ENCODE assay signal across 8 cellular contexts in the genomic region with DNA sequence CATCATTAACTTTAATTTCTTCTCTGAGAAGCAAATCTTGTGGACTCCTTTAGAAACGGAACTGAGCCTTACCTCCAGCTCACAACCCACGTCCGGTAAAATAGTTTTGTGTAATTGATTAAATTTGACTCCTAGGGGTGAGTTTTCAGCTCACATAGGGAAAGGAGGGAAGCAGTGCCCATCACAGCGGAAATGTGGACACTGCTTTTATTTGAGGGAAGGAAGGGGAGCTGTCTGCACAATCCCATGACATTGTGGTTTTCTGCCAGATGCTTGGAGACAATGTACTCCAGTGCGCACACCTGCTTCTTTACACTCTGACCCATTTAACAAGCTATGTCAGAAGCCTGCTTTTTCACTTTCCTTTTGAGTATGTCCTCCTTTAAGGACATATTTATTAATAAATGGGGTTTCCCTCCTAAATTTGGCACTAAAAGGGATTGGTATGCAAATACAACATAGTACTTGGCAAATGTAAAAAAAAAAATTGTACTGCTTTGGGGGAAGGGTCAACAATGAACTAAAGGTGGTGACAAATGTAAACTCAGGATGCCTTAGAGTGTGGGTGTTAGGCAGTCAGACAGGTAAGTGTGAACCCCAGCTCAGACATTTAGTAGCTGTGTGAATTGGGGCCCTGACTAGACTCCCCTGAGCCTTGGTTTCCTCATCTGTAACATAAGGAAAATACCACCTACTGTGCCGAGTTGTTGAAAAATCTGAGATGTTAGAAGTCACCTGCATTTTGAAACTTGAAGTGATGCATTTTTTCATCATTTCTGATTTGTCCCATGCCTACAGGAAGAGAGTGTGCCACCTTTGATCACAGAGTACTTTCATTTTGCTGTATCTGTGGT.
DNase-seq lines count a peak whose midpoint lies in the region; ATAC-seq, FAIRE-seq and TF ChIP-seq lines count a peak whose summit lies in the region.

No MANE protein-coding gene starts in this region.

- peak overlapping the region; percentile 91 to 99 (median 97) for H3K27ac Mint-ChIP-seq in CD14-positive monocyte
- peak overlapping the region; percentile 96 for H3K27ac Mint-ChIP-seq in activated B cell treated with CpG ODN at 0.5 μM for 24 hours
- peak overlapping the region; percentile 82 to 94 (median 92) for H3K27ac Mint-ChIP-seq in naive thymus-derived CD8-positive, alpha-beta T cell

- H3K4me1 Mint-ChIP-seq in CD14-positive monocyte: peaks cover 49% of the 10 kb centered on the region
- H3K4me1 Mint-ChIP-seq in activated B cell treated with CpG ODN at 0.5 μM for 24 hours: peaks cover 65% of the 10 kb centered on the region
- peaks cover 25 to 55% (median 36%) of the 10 kb centered on the region in 4 donors for H3K4me1 Mint-ChIP-seq in naive thymus-derived CD8-positive, alpha-beta T cell

- H3K27me3 Mint-ChIP-seq in CD14-positive monocyte (ENCODE audit: low read depth in 3 of 3) (peaks cover 0 to 2% (median 0%) of the 10 kb centered on the region in 3 donors), activated B cell treated with CpG ODN at 0.5 μM for 24 hours (no peaks in the 10 kb centered on the region)
- no peaks in the 10 kb centered on the region for H3K27me3 Mint-ChIP-seq in naive thymus-derived CD8-positive, alpha-beta T cell

- no CpG with 5 or more reads among the region's 6 CpGs for WGBS in mesendoderm (ENCODE audit: extremely low coverage, insufficient coverage, low lambda C conversion rate)

- H2BK5ac ChIP-seq in mesendoderm (ENCODE audit: low read length): no peak overlapping the region

- TF ChIP-seq CTCF in CD14-positive monocyte (IDR thresholded peaks at IDR 0.05) (no peak), activated B cell treated with CpG ODN at 0.5 μM for 24 hours (IDR thresholded peaks at IDR 0.05) (no peak), D721Med (IDR thresholded peaks at IDR 0.05; ENCODE audit: insufficient read depth, missing control alignments) (no peak)

- no peaks in the 10 kb centered on the region for H3K4me1 ChIP-seq in mesendoderm (ENCODE audit: control insufficient read depth, low read depth, low read length)

- no peak overlapping the region for H3K4ac ChIP-seq in mesendoderm (ENCODE audit: low read depth, low read length)

- ATAC-seq in GM18907 (IDR thresholded peaks at IDR 0.05; ENCODE audit: unreplicated experiment): peak; percentile 68
- ATAC-seq in HG03060 (IDR thresholded peaks at IDR 0.05; ENCODE audit: low read depth, unreplicated experiment): peak; percentile 55
- peak; percentile 64 for ATAC-seq in activated B cell treated with CpG ODN at 0.5 μM for 24 hours (ENCODE audit: low read depth)
- ATAC-seq in naive thymus-derived CD8-positive, alpha-beta T cell: peak; percentile 65 to 74

- DNase-seq in CD14-positive monocyte (ENCODE audit: low spot score) (no peak), activated B cell treated with CpG ODN at 0.5 μM for 24 hours (peak; percentile 48), mesendoderm (no peak), H4 (ENCODE audit: low spot score) (no peak), D721Med (ENCODE audit: insufficient read length, low spot score) (no peak)
- peak in 5 of 10 donors; percentile 3 to 53 (median 44) for DNase-seq in naive thymus-derived CD8-positive, alpha-beta T cell

- no peaks in the 10 kb centered on the region for H3K27me3 ChIP-seq in mesendoderm (ENCODE audit: insufficient read depth, low read length, poor library complexity)

- H3K4me2 ChIP-seq in mesendoderm (ENCODE audit: low read length): no peak overlapping the region

- intact Hi-C loops in CD14-positive monocyte (cut with micrococcal nuclease) (loop anchor here (2.0 to 5.0 kb wide), 2 partner anchors 64 to 88 kb away; a partner anchor contains a TSS), activated B cell treated with CpG ODN at 0.5 μM for 24 hours (cut with micrococcal nuclease) (loop anchor here (1.0 to 10.0 kb wide), 6 partner anchors 27 to 780 kb away; no protein-coding TSS in a partner anchor)

- no peak overlapping the region for H2BK15ac ChIP-seq in mesendoderm (replicated peaks; ENCODE audit: low read depth)

- no peak overlapping the region for H3K27ac ChIP-seq in mesendoderm (ENCODE audit: low read depth, low read length)

- no peaks in the 10 kb centered on the region for H3K36me3 ChIP-seq in mesendoderm (ENCODE audit: control insufficient read depth, insufficient read depth, low read length)

- H2BK120ac ChIP-seq in mesendoderm (ENCODE audit: low read depth, low read length): no peak overlapping the region

- H3K4me3 Mint-ChIP-seq in CD14-positive monocyte (peak overlapping the region in 1 of 2 donors; percentile 21), activated B cell treated with CpG ODN at 0.5 μM for 24 hours (peak overlapping the region; percentile 59)
- H3K4me3 Mint-ChIP-seq in naive thymus-derived CD8-positive, alpha-beta T cell: peak overlapping the region; percentile 20 to 76 (median 56)

- H3K9ac ChIP-seq in mesendoderm (ENCODE audit: low read length): no peak overlapping the region

- no peak overlapping the region for H3K4me3 ChIP-seq in mesendoderm (ENCODE audit: low read length)

- CTCF ChIA-PET in activated B cell treated with CpG ODN at 0.5 μM for 24 hours (lab: Charles Lee): interaction anchor here (0.7 to 1.4 kb wide), 4 partner anchors 60 to 141 kb away, joined by 3 read pairs; a partner anchor contains a TSS

- no peaks in the 10 kb centered on the region for H3K79me1 ChIP-seq in mesendoderm (ENCODE audit: low read length)

- no peak overlapping the region for H3K18ac ChIP-seq in mesendoderm (ENCODE audit: low read length)

- no peaks in the 10 kb centered on the region for H3K79me2 ChIP-seq in mesendoderm (ENCODE audit: control insufficient read depth, insufficient read depth, low read length)

- H2AK5ac ChIP-seq in mesendoderm (ENCODE audit: low read length): no peak overlapping the region

- H3K23ac ChIP-seq in mesendoderm (ENCODE audit: low read length): no peak overlapping the region

- H3K56ac ChIP-seq in mesendoderm (ENCODE audit: low read length): no peak overlapping the region

- no peak overlapping the region for H4K5ac ChIP-seq in mesendoderm (ENCODE audit: low read length)

- POLR2A ChIA-PET in activated B cell treated with CpG ODN at 0.5 μM for 24 hours (lab: Charles Lee): interaction anchor here (0.6 to 6.3 kb wide), 18 partner anchors 10 to 257 kb away, joined by 3 to 156 read pairs (median 5); a partner anchor contains a TSS
- POLR2A ChIA-PET in naive thymus-derived CD8-positive, alpha-beta T cell (lab: Charles Lee): interaction anchor here (1.2 to 2.7 kb wide), 3 partner anchors 9 to 94 kb away, joined by 3 to 10 read pairs (median 3); a partner anchor contains a TSS

- no peak for FAIRE-seq in D721Med (lab: Jason Lieb, UNC)

- no peak overlapping the region for H4K8ac ChIP-seq in mesendoderm (ENCODE audit: low read depth, low read length)

- H3K9me3 Mint-ChIP-seq in CD14-positive monocyte: no peaks in the 10 kb centered on the region
- H3K9me3 Mint-ChIP-seq in activated B cell treated with CpG ODN at 0.5 μM for 24 hours: no peaks in the 10 kb centered on the region
- no peaks in the 10 kb centered on the region for H3K9me3 Mint-ChIP-seq in naive thymus-derived CD8-positive, alpha-beta T cell

- H3K36me3 Mint-ChIP-seq in CD14-positive monocyte (peaks cover 0 to 3% of the 10 kb centered on the region in 2 donors), activated B cell treated with CpG ODN at 0.5 μM for 24 hours (ENCODE audit: low read depth) (no peaks in the 10 kb centered on the region)
- H3K36me3 Mint-ChIP-seq in naive thymus-derived CD8-positive, alpha-beta T cell: no peaks in the 10 kb centered on the region
